Comparison of ENCODE assay signal across 8 cellular contexts in the genomic region with DNA sequence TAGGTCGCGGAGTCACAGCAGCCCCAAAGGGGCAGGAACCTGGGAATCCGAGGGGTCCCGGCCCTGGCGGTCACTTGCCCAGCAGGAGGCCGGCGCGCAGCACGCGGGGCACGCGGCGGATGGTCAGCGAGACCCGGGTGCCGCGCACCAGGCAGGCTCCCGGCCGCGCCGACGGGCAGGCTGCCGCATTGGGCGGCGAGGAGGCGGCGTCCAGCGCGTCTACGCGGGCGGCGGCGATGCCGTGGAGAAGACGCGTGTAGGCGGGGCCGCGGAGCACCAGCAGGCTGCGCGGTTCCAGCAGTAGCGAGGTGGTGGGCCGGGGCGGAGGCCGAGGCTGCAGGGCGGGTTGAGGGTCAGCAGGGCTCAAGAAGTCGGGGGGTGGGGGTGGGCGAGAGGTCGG. TPM values are rescaled to one million over a fixed set of nuclear protein-coding genes. Genes with fewer than 3 reads are reported as not detected.
DNase-seq lines count a peak whose midpoint lies in the region; ATAC-seq and TF ChIP-seq lines count a peak whose summit lies in the region.

No MANE protein-coding gene starts in this region.

- H3K4me3 ChIP-seq in AG04450 (ENCODE audit: low read depth, low read length) (peak overlapping the region; percentile 50), HEK293 (ENCODE audit: low read depth, low read length) (no peak overlapping the region), hepatocyte (peak overlapping the region; percentile 28), retinal pigment epithelial cell (ENCODE audit: low read length) (peak overlapping the region; percentile 39)

- H3K4me1 ChIP-seq in HEK293 (ENCODE audit: control insufficient read depth, insufficient read depth, low read length) (peaks cover 12% of the 10 kb centered on the region), hepatocyte (ENCODE audit: insufficient read depth) (peaks cover 7% of the 10 kb centered on the region)

- peak overlapping the region; percentile 69 for H2AFZ ChIP-seq in hepatocyte

- under 1% methylated on average over 44 of the region's 50 CpGs for WGBS in hepatocyte (ENCODE audit: low lambda C conversion rate, missing lambda C conversion rate)

- peak overlapping the region; percentile 97 for H3K4me2 ChIP-seq in hepatocyte

- H3K9me3 ChIP-seq in AG04450 (ENCODE audit: control insufficient read depth, insufficient read depth, low read length) = no peaks in the 10 kb centered on the region
- no peaks in the 10 kb centered on the region for H3K9me3 ChIP-seq in HEK293 (ENCODE audit: control insufficient read depth, insufficient read depth, low read depth, low read length)
- H3K9me3 ChIP-seq in hepatocyte (ENCODE audit: low read depth) = no peaks in the 10 kb centered on the region

- peaks cover 15% of the 10 kb centered on the region for H3K79me2 ChIP-seq in hepatocyte

- CTCF ChIA-PET in AG04450 (lab: Charles Lee) = no interaction called here
- CTCF ChIA-PET in HEK293 (lab: Yijun Ruan, JAX) = interaction anchor here (0.8 kb wide), 3 partner anchors 47 to 189 kb away, joined by 3 to 6 read pairs (median 3); no protein-coding TSS in a partner anchor

- H3K36me3 ChIP-seq in HEK293 (ENCODE audit: control insufficient read depth in 2 of 2, insufficient read depth in 1 of 2, low read length in 2 of 2) (peaks cover 7 to 27% of the 10 kb centered on the region in 2 experiments; a peak in 2 of 3 replicates), hepatocyte (replicated peaks; ENCODE audit: insufficient read depth, low read depth) (no peaks in the 10 kb centered on the region)

- DNase-seq in AG04450 (ENCODE audit: low read depth, low spot score) (peak; percentile 13), SHP77 (lab: John Stamatoyannopoulos, UW) (peak; percentile 47 to 71), astrocyte of the hippocampus (ENCODE audit: low read depth, low spot score) (peak; percentile 83), hepatocyte (ENCODE audit: low spot score) (peak; percentile 85), retinal pigment epithelial cell (ENCODE audit: low read depth) (peak; percentile 19), 8988T (no peak)

- H3K9me2 ChIP-seq in hepatocyte (replicated peaks; ENCODE audit: insufficient read depth) = no peaks in the 10 kb centered on the region

- no peak for ATAC-seq in GM21381 (IDR thresholded peaks at IDR 0.05; ENCODE audit: unreplicated experiment)

- POLR2A ChIA-PET in AG04450 (lab: Yijun Ruan, JAX) = interaction anchor here (0.6 kb wide), 1 partner anchor 32 kb away, joined by 4 read pairs; no protein-coding TSS in a partner anchor
- POLR2A ChIA-PET in HEK293 (lab: Yijun Ruan, JAX) = interaction anchor here (1.2 to 2.3 kb wide), 4 partner anchors 11 to 44 kb away, joined by 3 to 12 read pairs (median 4); partner anchors contain the start of gene THAP8

- H3K27ac ChIP-seq in AG04450 (ENCODE audit: low read depth, low read length) (no peak overlapping the region), HEK293 (ENCODE audit: extremely low read depth, low read depth, low read length) (no peak overlapping the region), hepatocyte (peak overlapping the region; percentile 72)

- TF ChIP-seq CTCF in AG04450 (IDR thresholded peaks at IDR 0.05; ENCODE audit: low read depth, low read length) = no peak
- no peak for TF ChIP-seq CTCF in HEK293 (tag by site-specific recombination; IDR thresholded peaks at IDR 0.05)
- TF ChIP-seq CTCF in hepatocyte (IDR thresholded peaks at IDR 0.05; ENCODE audit: poor library complexity) = no peak
- TF ChIP-seq CTCF in retinal pigment epithelial cell (conservative IDR thresholded peaks at IDR 0.05; ENCODE audit: low read depth, low read length) = no peak

- no peaks in the 10 kb centered on the region for H4K20me1 ChIP-seq in hepatocyte (ENCODE audit: insufficient read depth, poor library complexity, severe bottlenecking)

- H3K27me3 ChIP-seq in AG04450 (ENCODE audit: control insufficient read depth, insufficient read depth, low read length) = no peaks in the 10 kb centered on the region
- no peaks in the 10 kb centered on the region for H3K27me3 ChIP-seq in hepatocyte

TF ChIP-seq in HEK293, 187 proteins besides CTCF, POLR2A, EP300 and RAD21:
- TF ChIP-seq, protein P1, sequence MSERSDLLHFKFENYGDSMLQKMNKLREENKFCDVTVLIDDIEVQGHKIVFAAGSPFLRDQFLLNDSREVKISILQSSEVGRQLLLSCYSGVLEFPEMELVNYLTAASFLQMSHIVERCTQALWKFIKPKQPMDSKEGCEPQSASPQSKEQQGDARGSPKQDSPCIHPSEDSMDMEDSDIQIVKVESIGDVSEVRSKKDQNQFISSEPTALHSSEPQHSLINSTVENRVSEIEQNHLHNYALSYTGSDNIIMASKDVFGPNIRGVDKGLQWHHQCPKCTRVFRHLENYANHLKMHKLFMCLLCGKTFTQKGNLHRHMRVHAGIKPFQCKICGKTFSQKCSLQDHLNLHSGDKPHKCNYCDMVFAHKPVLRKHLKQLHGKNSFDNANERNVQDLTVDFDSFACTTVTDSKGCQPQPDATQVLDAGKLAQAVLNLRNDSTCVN (tag by site-specific recombination; optimal IDR thresholded peaks at IDR 0.05) = peak; percentile 30
- TF ChIP-seq ZNF362 (tag by site-specific recombination; IDR thresholded peaks at IDR 0.05) (no peak), ZFHX2 (tag by site-specific recombination; conservative IDR thresholded peaks at IDR 0.05) (peak; percentile 82), EGR2 (tag by site-specific recombination; IDR thresholded peaks at IDR 0.05; ENCODE audit: low read depth) (peak; percentile 53)
- TF ChIP-seq, protein P2, sequence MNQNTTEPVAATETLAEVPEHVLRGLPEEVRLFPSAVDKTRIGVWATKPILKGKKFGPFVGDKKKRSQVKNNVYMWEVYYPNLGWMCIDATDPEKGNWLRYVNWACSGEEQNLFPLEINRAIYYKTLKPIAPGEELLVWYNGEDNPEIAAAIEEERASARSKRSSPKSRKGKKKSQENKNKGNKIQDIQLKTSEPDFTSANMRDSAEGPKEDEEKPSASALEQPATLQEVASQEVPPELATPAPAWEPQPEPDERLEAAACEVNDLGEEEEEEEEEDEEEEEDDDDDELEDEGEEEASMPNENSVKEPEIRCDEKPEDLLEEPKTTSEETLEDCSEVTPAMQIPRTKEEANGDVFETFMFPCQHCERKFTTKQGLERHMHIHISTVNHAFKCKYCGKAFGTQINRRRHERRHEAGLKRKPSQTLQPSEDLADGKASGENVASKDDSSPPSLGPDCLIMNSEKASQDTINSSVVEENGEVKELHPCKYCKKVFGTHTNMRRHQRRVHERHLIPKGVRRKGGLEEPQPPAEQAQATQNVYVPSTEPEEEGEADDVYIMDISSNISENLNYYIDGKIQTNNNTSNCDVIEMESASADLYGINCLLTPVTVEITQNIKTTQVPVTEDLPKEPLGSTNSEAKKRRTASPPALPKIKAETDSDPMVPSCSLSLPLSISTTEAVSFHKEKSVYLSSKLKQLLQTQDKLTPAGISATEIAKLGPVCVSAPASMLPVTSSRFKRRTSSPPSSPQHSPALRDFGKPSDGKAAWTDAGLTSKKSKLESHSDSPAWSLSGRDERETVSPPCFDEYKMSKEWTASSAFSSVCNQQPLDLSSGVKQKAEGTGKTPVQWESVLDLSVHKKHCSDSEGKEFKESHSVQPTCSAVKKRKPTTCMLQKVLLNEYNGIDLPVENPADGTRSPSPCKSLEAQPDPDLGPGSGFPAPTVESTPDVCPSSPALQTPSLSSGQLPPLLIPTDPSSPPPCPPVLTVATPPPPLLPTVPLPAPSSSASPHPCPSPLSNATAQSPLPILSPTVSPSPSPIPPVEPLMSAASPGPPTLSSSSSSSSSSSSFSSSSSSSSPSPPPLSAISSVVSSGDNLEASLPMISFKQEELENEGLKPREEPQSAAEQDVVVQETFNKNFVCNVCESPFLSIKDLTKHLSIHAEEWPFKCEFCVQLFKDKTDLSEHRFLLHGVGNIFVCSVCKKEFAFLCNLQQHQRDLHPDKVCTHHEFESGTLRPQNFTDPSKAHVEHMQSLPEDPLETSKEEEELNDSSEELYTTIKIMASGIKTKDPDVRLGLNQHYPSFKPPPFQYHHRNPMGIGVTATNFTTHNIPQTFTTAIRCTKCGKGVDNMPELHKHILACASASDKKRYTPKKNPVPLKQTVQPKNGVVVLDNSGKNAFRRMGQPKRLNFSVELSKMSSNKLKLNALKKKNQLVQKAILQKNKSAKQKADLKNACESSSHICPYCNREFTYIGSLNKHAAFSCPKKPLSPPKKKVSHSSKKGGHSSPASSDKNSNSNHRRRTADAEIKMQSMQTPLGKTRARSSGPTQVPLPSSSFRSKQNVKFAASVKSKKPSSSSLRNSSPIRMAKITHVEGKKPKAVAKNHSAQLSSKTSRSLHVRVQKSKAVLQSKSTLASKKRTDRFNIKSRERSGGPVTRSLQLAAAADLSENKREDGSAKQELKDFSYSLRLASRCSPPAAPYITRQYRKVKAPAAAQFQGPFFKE (tag by site-specific recombination; IDR thresholded peaks at IDR 0.05; ENCODE audit: borderline replicate concordance) = no peak

RNA-seq across cellular contexts. Expression of gene SYNE4, which starts 0.6 kb away (rescaled TPM):
- polyA plus RNA-seq in AG04450 (2011; rRNA removed) (0.07 and 0.14 TPM in 2 replicates), hepatocyte (19.8 and 21.1 TPM in 2 replicates)
- 0.14 TPM in 1 of 2 replicates, not detected in the other for polyA minus RNA-seq in AG04450 (2011; rRNA and poly(A)+ RNA removed)
- total RNA-seq in hepatocyte = 6.5 and 8.9 TPM in 2 replicates

RNA-seq across cellular contexts. Expression of gene ALKBH6, which starts 4.8 kb away (rescaled TPM):
- polyA plus RNA-seq in AG04450 (2011; rRNA removed) (20.7 and 21.2 TPM in 2 replicates), hepatocyte (31.1 and 33.7 TPM in 2 replicates)
- 6.0 and 9.9 TPM in 2 replicates for polyA minus RNA-seq in AG04450 (2011; rRNA and poly(A)+ RNA removed)
- total RNA-seq in hepatocyte = 14.2 and 24.1 TPM in 2 replicates

RNA-seq across cellular contexts. Expression of gene SDHAF1, which starts 14.2 kb away (rescaled TPM):
- 7.5 and 8.3 TPM in 2 replicates for polyA plus RNA-seq in AG04450 (2011; rRNA removed)
- 2.2 and 2.8 TPM in 2 replicates for polyA minus RNA-seq in AG04450 (2011; rRNA and poly(A)+ RNA removed)
- total RNA-seq in hepatocyte = 34.4 and 36.5 TPM in 2 replicates
- polyA plus RNA-seq in hepatocyte = 23.9 and 28.6 TPM in 2 replicates

RNA-seq across cellular contexts. Expression of gene CLIP3, which starts 23.5 kb away (rescaled TPM):
- polyA plus RNA-seq in AG04450 (2011; rRNA removed) (18.1 and 29.4 TPM in 2 replicates), hepatocyte (19.5 and 21.8 TPM in 2 replicates)
- 31.0 and 47.2 TPM in 2 replicates for polyA minus RNA-seq in AG04450 (2011; rRNA and poly(A)+ RNA removed)
- 5.1 and 12.8 TPM in 2 replicates for total RNA-seq in hepatocyte

RNA-seq across cellular contexts. Expression of gene THAP8, which starts 44.9 kb away (rescaled TPM):
- polyA plus RNA-seq in AG04450 (2011; rRNA removed) (3.9 and 5.6 TPM in 2 replicates), hepatocyte (23.1 and 24.1 TPM in 2 replicates)
- 2.6 and 3.1 TPM in 2 replicates for polyA minus RNA-seq in AG04450 (2011; rRNA and poly(A)+ RNA removed)
- total RNA-seq in hepatocyte = 4.5 and 6.8 TPM in 2 replicates

Comparison
In these comparisons a context has a peak if more than half of its experiments do, and no peak if none do; other contexts are left out.
1. RNA of gene SYNE4, which starts 0.6 kb away (polyA plus RNA-seq): 19.8 to 21.1 TPM in hepatocyte; 0.07 to 0.14 TPM in AG04450; every median in the first group is over 10 times any median in the second.